ENCODE assay signal across 12 cellular contexts in the genomic region with DNA sequence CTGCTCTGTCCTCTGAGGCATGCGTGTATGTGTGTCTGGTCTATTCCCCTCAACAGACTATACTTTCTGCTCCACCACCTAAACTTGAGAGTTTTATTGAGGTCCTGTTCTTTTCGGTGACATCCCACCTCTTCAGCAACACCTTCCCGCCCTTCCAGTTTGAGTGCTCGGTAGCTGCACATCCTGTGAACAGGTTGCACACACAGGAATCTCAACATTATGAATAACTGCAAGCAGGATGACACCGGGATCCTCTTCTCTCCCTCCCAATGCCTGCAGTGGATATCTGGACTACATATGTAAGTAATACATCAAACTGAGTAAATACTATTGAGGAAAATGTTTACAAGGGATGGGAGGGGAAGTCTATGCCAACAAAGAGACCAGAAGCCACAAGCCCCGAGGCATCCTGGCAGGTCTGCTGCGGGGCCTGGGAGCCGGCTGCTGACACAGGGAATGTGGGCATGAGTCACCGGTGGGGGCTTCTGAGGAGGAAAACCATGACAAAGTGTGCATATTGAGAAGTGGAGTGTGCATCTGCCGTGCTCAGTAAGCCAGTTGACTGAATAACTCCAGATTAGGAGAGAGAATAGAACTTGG. TPM values are rescaled to one million over a fixed set of nuclear protein-coding genes. Genes with fewer than 3 reads are reported as not detected.
DNase-seq lines count a peak whose midpoint lies in the region; ATAC-seq and TF ChIP-seq lines count a peak whose summit lies in the region.
"Had no signal": no experiment of that assay in that cellular context is flagged by ENCODE, and none has a peak within 500 bp of the region (broad histone marks: within the 10 kb centered on the region; RNA-seq: fewer than 3 reads in every experiment).

No MANE protein-coding gene starts in this region.

- TF ChIP-seq POLR2A in HCT116 (IDR thresholded peaks at IDR 0.05; ENCODE audit: borderline replicate concordance, extremely low read depth, insufficient read depth, insufficient read length) = no peak

- peaks cover 2 to 14% (median 11%) of the 10 kb centered on the region in 4 donors for H3K4me1 Mint-ChIP-seq in CD4-positive, alpha-beta memory T cell
- H3K4me1 Mint-ChIP-seq in activated naive CD4-positive, alpha-beta T cell treated with anti-CD3 and anti-CD28 coated beads for 36 hours (ENCODE audit: low read depth) = peaks cover 8% of the 10 kb centered on the region

- H3K4me3 Mint-ChIP-seq in CD4-positive, alpha-beta memory T cell = peak overlapping the region in 1 of 8 donors; percentile 34
- H3K4me3 Mint-ChIP-seq in activated naive CD4-positive, alpha-beta T cell treated with anti-CD3 and anti-CD28 coated beads for 36 hours = no peak overlapping the region

- H3K9me3 ChIP-seq in HCT116 (ENCODE audit: control insufficient read depth in 1 of 2, insufficient read depth in 1 of 2, low read depth in 1 of 2, low read length in 2 of 2) (no peaks in the 10 kb centered on the region), SK-N-MC (ENCODE audit: low read depth, low read length) (no peaks in the 10 kb centered on the region)
- no peaks in the 10 kb centered on the region for H3K9me3 ChIP-seq in CD4-positive, alpha-beta memory T cell (ENCODE audit: control insufficient read depth in 1 of 2, low read length in 2 of 2)
- H3K9me3 ChIP-seq: heart left ventricle had no signal

- H3K4me3 ChIP-seq in AG09309 (ENCODE audit: control insufficient read depth, low read depth, low read length) (no peak overlapping the region), HCT116 (replicated peaks in 1 of 2; ENCODE audit: low read depth in 1 of 2, low read length in 2 of 2) (peak overlapping the region in 1 of 2 experiments; percentile 10; a peak in 2 of 4 replicates), SK-N-MC (peak overlapping the region; percentile 38)
- no peak overlapping the region for H3K4me3 ChIP-seq in CD4-positive, alpha-beta memory T cell (ENCODE audit: low read length in 2 of 2)
- H3K4me3 ChIP-seq: heart left ventricle had no signal

- no peak overlapping the region for H3K27ac ChIP-seq in HCT116 (ENCODE audit: low read depth, low read length)
- no peak overlapping the region for H3K27ac ChIP-seq in SK-N-MC
- no peak overlapping the region for H3K27ac ChIP-seq in CD4-positive, alpha-beta memory T cell (ENCODE audit: low read depth, low read length)
- H3K27ac ChIP-seq: heart left ventricle had no signal

- POLR2A ChIA-PET in HCT116 (lab: Charles Lee) = no interaction called here
- POLR2A ChIA-PET in CD4-positive, alpha-beta memory T cell (lab: Charles Lee; ENCODE audit: partially characterized antibody) = no interaction called here

- intact Hi-C loops in HCT116 (cut with micrococcal nuclease) = no loop called here
- intact Hi-C loops in CD4-positive, alpha-beta memory T cell (cut with micrococcal nuclease) = no loop called here
- intact Hi-C loops in activated naive CD4-positive, alpha-beta T cell treated with anti-CD3 and anti-CD28 coated beads for 36 hours (cut with micrococcal nuclease) = no loop called here

- H3K9ac ChIP-seq in HCT116 (ENCODE audit: low read length) (peak overlapping the region; percentile 54), SK-N-MC (ENCODE audit: insufficient read length) (no peak overlapping the region)

- peaks cover 36 to 79% of the 10 kb centered on the region in 2 experiments for H3K4me1 ChIP-seq in HCT116 (ENCODE audit: control insufficient read depth in 1 of 2, insufficient read depth in 2 of 2, low read length in 2 of 2)
- peaks cover 11% of the 10 kb centered on the region for H3K4me1 ChIP-seq in CD4-positive, alpha-beta memory T cell (ENCODE audit: insufficient read depth, low read length)

- H3K4me2 ChIP-seq in HCT116 (ENCODE audit: low read length) = peak overlapping the region; percentile 65

- H3K79me2 ChIP-seq in HCT116 (ENCODE audit: insufficient read depth, low read length) = no peaks in the 10 kb centered on the region

- H4K20me1 ChIP-seq in HCT116 (ENCODE audit: insufficient read depth) = no peaks in the 10 kb centered on the region

- H3K9me3 Mint-ChIP-seq in CD4-positive, alpha-beta memory T cell = no peaks in the 10 kb centered on the region
- H3K9me3 Mint-ChIP-seq in activated naive CD4-positive, alpha-beta T cell treated with anti-CD3 and anti-CD28 coated beads for 36 hours = no peaks in the 10 kb centered on the region

- TF ChIP-seq RAD21 in HCT116 (IDR thresholded peaks at IDR 0.05; ENCODE audit: low read depth) = no peak

- H3K27me3 ChIP-seq in HCT116 (ENCODE audit: insufficient read depth, low read length) = no peaks in the 10 kb centered on the region
- no peaks in the 10 kb centered on the region for H3K27me3 ChIP-seq in CD4-positive, alpha-beta memory T cell (ENCODE audit: insufficient read depth, low read length)
- H3K27me3 ChIP-seq: heart left ventricle had no signal

- BruUV-seq in HCT116 (replicated peaks; lab: Mats Ljungman, UMichigan) = no TSS peak

- TF ChIP-seq CTCF in AG09309 (IDR thresholded peaks at IDR 0.05; ENCODE audit: control insufficient read depth, insufficient read depth, low read depth, low read length, missing control alignments) = no peak
- no peak for TF ChIP-seq CTCF in HCT116 (IDR thresholded peaks at IDR 0.05 in 2 of 3, conservative IDR thresholded peaks at IDR 0.05 in 1 of 3; ENCODE audit: borderline replicate concordance in 1 of 3, insufficient read depth in 1 of 3, low read depth in 2 of 3, low read length in 2 of 3)

- peak overlapping the region; percentile 57 for H2AFZ ChIP-seq in HCT116 (ENCODE audit: low read depth, low read length, poor library complexity, severe bottlenecking)

- no peak overlapping the region for H3K27ac Mint-ChIP-seq in CD4-positive, alpha-beta memory T cell
- H3K27ac Mint-ChIP-seq in activated naive CD4-positive, alpha-beta T cell treated with anti-CD3 and anti-CD28 coated beads for 36 hours = no peak overlapping the region

- H3K36me3 ChIP-seq in HCT116 (ENCODE audit: control insufficient read depth in 1 of 2, insufficient read depth in 2 of 2, low read length in 2 of 2) (no peaks in the 10 kb centered on the region), SK-N-MC (ENCODE audit: insufficient read depth, low read length) (no peaks in the 10 kb centered on the region)
- no peaks in the 10 kb centered on the region for H3K36me3 ChIP-seq in CD4-positive, alpha-beta memory T cell (ENCODE audit: insufficient read depth, low read length)
- H3K36me3 ChIP-seq: heart left ventricle had no signal

- peaks cover 1 to 6% of the 10 kb centered on the region in 2 donors for H3K27me3 Mint-ChIP-seq in CD4-positive, alpha-beta memory T cell
- H3K27me3 Mint-ChIP-seq in activated naive CD4-positive, alpha-beta T cell treated with anti-CD3 and anti-CD28 coated beads for 36 hours (ENCODE audit: low read depth) = peaks cover 10% of the 10 kb centered on the region

- CTCF ChIA-PET in HCT116 (lab: Charles Lee) = no interaction called here
- CTCF ChIA-PET in CD4-positive, alpha-beta memory T cell (lab: Charles Lee; ENCODE audit: partially characterized antibody) = no interaction called here
- CTCF ChIA-PET in activated naive CD4-positive, alpha-beta T cell treated with anti-CD3 and anti-CD28 coated beads for 36 hours (lab: Charles Lee) = interaction anchor here (1.0 to 1.7 kb wide), 2 partner anchors 13 to 72 kb away, joined by 3 to 4 read pairs; no protein-coding TSS in a partner anchor

- RAD21 ChIA-PET in HCT116 (lab: Charles Lee; ENCODE audit: low non-redundant PET in 1 of 2, low total read pairs in 2 of 2, uncharacterized antibody in 2 of 2, unreplicated experiment in 2 of 2) = no interaction called here

- no peaks in the 10 kb centered on the region for H3K36me3 Mint-ChIP-seq in CD4-positive, alpha-beta memory T cell
- H3K36me3 Mint-ChIP-seq in activated naive CD4-positive, alpha-beta T cell treated with anti-CD3 and anti-CD28 coated beads for 36 hours (ENCODE audit: low read depth) = no peaks in the 10 kb centered on the region

- DNase-seq in AG09309 (ENCODE audit: low read depth) = peak; percentile 62
- no peak for DNase-seq in HCT116 (ENCODE audit: low read depth, low spot score)
- peak; percentile 28 for DNase-seq in SK-N-MC (ENCODE audit: low read depth, low spot score)
- peak; percentile 79 for DNase-seq in hepatic stellate cell (ENCODE audit: low spot score)
- DNase-seq in CD4-positive, alpha-beta memory T cell = no peak
- DNase-seq in activated naive CD4-positive, alpha-beta T cell treated with anti-CD3 and anti-CD28 coated beads for 36 hours = no peak
- DNase-seq in T-helper 2 cell = no peak
- DNase-seq: activated CD4-positive, alpha-beta T cell treated with anti-CD3 and anti-CD28 coated beads for 48 hours; aorta; GF-D8; heart left ventricle had no signal

- ATAC-seq in HCT116 = no peak
- no peak for ATAC-seq in HG02642 (IDR thresholded peaks at IDR 0.05; ENCODE audit: poor library complexity, unreplicated experiment)
- ATAC-seq: heart left ventricle had no signal

- no peaks in the 10 kb centered on the region for H3K9me2 ChIP-seq in HCT116 (ENCODE audit: insufficient read depth)

TF ChIP-seq in HCT116, 20 proteins besides CTCF, POLR2A, EP300 and RAD21:
- TF ChIP-seq ELF1 (IDR thresholded peaks at IDR 0.05; ENCODE audit: borderline replicate concordance, low read depth) = no peak
- TF ChIP-seq SIN3A (IDR thresholded peaks at IDR 0.05; ENCODE audit: low read depth) = no peak
- TF ChIP-seq, protein P1, sequence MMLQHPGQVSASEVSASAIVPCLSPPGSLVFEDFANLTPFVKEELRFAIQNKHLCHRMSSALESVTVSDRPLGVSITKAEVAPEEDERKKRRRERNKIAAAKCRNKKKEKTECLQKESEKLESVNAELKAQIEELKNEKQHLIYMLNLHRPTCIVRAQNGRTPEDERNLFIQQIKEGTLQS (IDR thresholded peaks at IDR 0.05) = no peak
- TF ChIP-seq, protein P2, sequence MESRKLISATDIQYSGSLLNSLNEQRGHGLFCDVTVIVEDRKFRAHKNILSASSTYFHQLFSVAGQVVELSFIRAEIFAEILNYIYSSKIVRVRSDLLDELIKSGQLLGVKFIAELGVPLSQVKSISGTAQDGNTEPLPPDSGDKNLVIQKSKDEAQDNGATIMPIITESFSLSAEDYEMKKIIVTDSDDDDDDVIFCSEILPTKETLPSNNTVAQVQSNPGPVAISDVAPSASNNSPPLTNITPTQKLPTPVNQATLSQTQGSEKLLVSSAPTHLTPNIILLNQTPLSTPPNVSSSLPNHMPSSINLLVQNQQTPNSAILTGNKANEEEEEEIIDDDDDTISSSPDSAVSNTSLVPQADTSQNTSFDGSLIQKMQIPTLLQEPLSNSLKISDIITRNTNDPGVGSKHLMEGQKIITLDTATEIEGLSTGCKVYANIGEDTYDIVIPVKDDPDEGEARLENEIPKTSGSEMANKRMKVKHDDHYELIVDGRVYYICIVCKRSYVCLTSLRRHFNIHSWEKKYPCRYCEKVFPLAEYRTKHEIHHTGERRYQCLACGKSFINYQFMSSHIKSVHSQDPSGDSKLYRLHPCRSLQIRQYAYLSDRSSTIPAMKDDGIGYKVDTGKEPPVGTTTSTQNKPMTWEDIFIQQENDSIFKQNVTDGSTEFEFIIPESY (IDR thresholded peaks at IDR 0.05; ENCODE audit: extremely low read depth, insufficient replicate concordance, low read length) = no peak
- no peak for TF ChIP-seq ZNF274 (IDR thresholded peaks at IDR 0.05; ENCODE audit: low read depth, low read length)

RNA-seq across cellular contexts. Expression of gene ANKRD33B, which starts 8.6 kb away (rescaled TPM):
- 10.9 TPM for total RNA-seq in HCT116 (2021; ENCODE audit: unreplicated experiment)
- 3.8 and 4.5 TPM in 2 replicates for polyA plus RNA-seq in HCT116 (2012)
- total RNA-seq in CD4-positive, alpha-beta memory T cell = 1 to 10 TPM; 2.0 to 2.3 TPM
- under 1 TPM; 0.05 to 0.37 TPM for polyA plus RNA-seq in CD4-positive, alpha-beta memory T cell
- 1 to 10 TPM; 1.9 to 2.5 TPM for total RNA-seq in activated naive CD4-positive, alpha-beta T cell treated with anti-CD3 and anti-CD28 coated beads for 36 hours

Comparison
In these comparisons a context has a peak if more than half of its experiments do, and no peak if none do; other contexts are left out.
1. DNase-seq: peak in AG09309 (single experiment), SK-N-MC (single experiment) and hepatic stellate cell (single experiment); none in HCT116 (single experiment), CD4-positive, alpha-beta memory T cell (0 of 5), activated naive CD4-positive, alpha-beta T cell treated with anti-CD3 and anti-CD28 coated beads for 36 hours (single experiment) and T-helper 2 cell (0 of 5).